Comparison of ENCODE assay signal across 34 cellular contexts in genomic region chr4:148090029-148090428, GRCh38.
"Had no signal": no experiment of that assay in that cellular context is flagged by ENCODE, and none has a peak within 500 bp of the region (broad histone marks: within the 10 kb centered on the region; RNA-seq: fewer than 3 reads in every experiment).

No MANE protein-coding gene starts in this region.

- H3K36me3 Mint-ChIP-seq: activated naive CD4-positive, alpha-beta T cell treated with anti-CD3 and anti-CD28 coated beads, Interleukin-2, amount 10 ng/mL, durations not matched to agents 7 days and 5 days; brain had no signal

- H3K4me1 Mint-ChIP-seq: activated naive CD4-positive, alpha-beta T cell treated with anti-CD3 and anti-CD28 coated beads, Interleukin-2, amount 10 ng/mL, durations not matched to agents 7 days and 5 days had no signal

- DNase-seq: activated B cell treated with CpG ODN at 0.5 μM for 24 hours; activated CD4-positive, alpha-beta memory T cell treated with anti-CD3 and anti-CD28 coated beads for 36 hours; activated CD4-positive, alpha-beta T cell treated with anti-CD3 and anti-CD28 coated beads for 4 hours; activated CD4-positive, alpha-beta T cell treated with anti-CD3 and anti-CD28 coated beads, Interleukin-2, amount 50 U/mL, for 1 hour; activated CD4-positive, CD25-positive, alpha-beta regulatory T cell treated with anti-CD3 and anti-CD28 coated beads, Interleukin-2, amount 50 U/mL, for 72 hours; activated CD8-positive, alpha-beta memory T cell treated with anti-CD3 and anti-CD28 coated beads, Interleukin-2, amount 50 U/mL, for 4 hours; activated effector memory CD4-positive, alpha-beta T cell treated with Interleukin-2 at 50 U/mL for 16 hours; activated naive CD4-positive, alpha-beta T cell treated with anti-CD3 and anti-CD28 coated beads, Interleukin-2, amount 10 ng/mL, durations not matched to agents 7 days and 5 days; activated naive CD8-positive, alpha-beta T cell treated with anti-CD3 and anti-CD28 coated beads, Interleukin-2, amount 50 U/mL, for 24 hours; activated T-cell treated with anti-CD3 and anti-CD28 coated beads for 4 hours; activated T-cell treated with anti-CD3 and anti-CD28 coated beads, Interleukin-2, amount 50 U/mL, for 4 hours; anterior cingulate cortex; Kasumi-1; KG1; MG63; NCI-H1048; NCI-H1105 treated with DMSO at 0.1 percent for 48 hours; NCI-H1436 treated with DMSO at 0.1 percent for 48 hours; NCI-H1694 treated with DMSO at 0.1 percent for 48 hours; NCI-H2029 treated with DMSO at 0.1 percent for 48 hours; NCI-H2171 treated with DMSO at 0.1 percent for 48 hours; NCI-H2227 treated with DMSO at 0.1 percent for 48 hours; NCI-H446 treated with DMSO at 0.1 percent for 48 hours; NCI-H524 treated with DMSO at 0.1 percent for 48 hours; PC-3; Peyer's patch; SIG-M5; T-helper 1 cell; T-helper 2 cell; T-helper 9 cell had no signal

- H3K36me3 ChIP-seq: MG63 had no signal

- H3K27me3 Mint-ChIP-seq: activated CD4-positive, alpha-beta memory T cell treated with anti-CD3 and anti-CD28 coated beads for 36 hours; activated naive CD4-positive, alpha-beta T cell treated with anti-CD3 and anti-CD28 coated beads, Interleukin-2, amount 10 ng/mL, durations not matched to agents 7 days and 5 days; activated naive CD8-positive, alpha-beta T cell; activated naive CD8-positive, alpha-beta T cell treated with anti-CD3 and anti-CD28 coated beads, Interleukin-2, amount 50 U/mL, for 24 hours had no signal

- H3K27ac ChIP-seq: Peyer's patch, VCaP had no signal

- H3K4me1 ChIP-seq: Peyer's patch had no signal

- H3K4me3 ChIP-seq: MG63, Peyer's patch had no signal

- ATAC-seq: activated naive CD8-positive, alpha-beta T cell treated with anti-CD3 and anti-CD28 coated beads, Interleukin-2, amount 50 U/mL, for 24 hours; activated T-cell treated with anti-CD3 and anti-CD28 coated beads, Interleukin-2, amount 50 U/mL, for 4 hours; PC-3 had no signal

- H3K9me3 Mint-ChIP-seq: activated B cell treated with CpG ODN at 0.5 μM for 24 hours; activated T-cell treated with anti-CD3 and anti-CD28 coated beads, Interleukin-2, amount 50 U/mL, for 4 hours had no signal

- H3K4me3 Mint-ChIP-seq: activated B cell treated with CpG ODN at 0.5 μM for 24 hours; activated CD4-positive, alpha-beta memory T cell treated with anti-CD3 and anti-CD28 coated beads for 36 hours; activated naive CD4-positive, alpha-beta T cell treated with anti-CD3 and anti-CD28 coated beads, Interleukin-2, amount 10 ng/mL, durations not matched to agents 7 days and 5 days; activated naive CD8-positive, alpha-beta T cell; activated naive CD8-positive, alpha-beta T cell treated with anti-CD3 and anti-CD28 coated beads, Interleukin-2, amount 50 U/mL, for 24 hours; activated T-cell treated with anti-CD3 and anti-CD28 coated beads, Interleukin-2, amount 50 U/mL, for 4 hours; activated T-helper 1 cell treated with anti-CD3 and anti-CD28 coated beads, Interleukin-12 subunit alpha, Interleukin-12 subunit beta, Interleukin-2, Interleukin-4 antibody, amounts not matched to agents 30 ng/mL and 10 ng/mL and 1 ng/mL, durations not matched to agents 14 hours and 24 hours and 36 hours; brain had no signal

- H3K27ac Mint-ChIP-seq: activated B cell treated with CpG ODN at 0.5 μM for 24 hours; activated CD4-positive, alpha-beta memory T cell treated with anti-CD3 and anti-CD28 coated beads for 36 hours; activated naive CD4-positive, alpha-beta T cell treated with anti-CD3 and anti-CD28 coated beads, Interleukin-2, amount 10 ng/mL, durations not matched to agents 7 days and 5 days; activated naive CD8-positive, alpha-beta T cell; activated naive CD8-positive, alpha-beta T cell treated with anti-CD3 and anti-CD28 coated beads, Interleukin-2, amount 50 U/mL, for 24 hours; activated T-helper 1 cell treated with anti-CD3 and anti-CD28 coated beads, Interleukin-12 subunit alpha, Interleukin-12 subunit beta, Interleukin-2, Interleukin-4 antibody, amounts not matched to agents 30 ng/mL and 10 ng/mL and 1 ng/mL, durations not matched to agents 14 hours and 24 hours and 36 hours; brain had no signal

- H3K9me3 ChIP-seq: MG63, Peyer's patch had no signal

- H3K27me3 ChIP-seq: MG63, Peyer's patch had no signal
